Comparison of ENCODE assay signal across 8 cellular contexts in the genomic region with DNA sequence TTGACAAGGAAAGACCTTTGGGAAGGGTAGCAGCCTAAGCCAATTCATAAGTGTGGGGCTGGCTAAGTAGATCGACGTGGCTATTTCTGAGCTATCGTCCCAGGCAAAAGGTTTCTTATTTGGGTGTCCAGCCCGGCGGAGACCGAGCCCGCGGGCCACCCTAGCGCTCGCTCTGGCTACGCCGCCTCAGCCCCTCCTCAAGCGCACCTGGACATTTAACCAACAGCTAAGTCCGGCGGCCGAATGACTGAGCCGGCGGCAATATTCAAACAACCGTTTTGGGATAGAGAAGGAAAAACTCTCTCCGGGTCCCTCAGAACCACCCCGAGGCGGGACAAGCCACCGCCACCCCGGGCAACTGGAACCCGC. TPM values are rescaled to one million over a fixed set of nuclear protein-coding genes. Genes with fewer than 3 reads are reported as not detected.
DNase-seq lines count a peak whose midpoint lies in the region; ATAC-seq, FAIRE-seq and TF ChIP-seq lines count a peak whose summit lies in the region.

No MANE protein-coding gene starts in this region.

- dilution Hi-C loops in endothelial cell of umbilical vein (cut with MboI; ENCODE audit: extremely low pct_ligation_motif_present, low sequenced_read_pairs): no loop called here

- FAIRE-seq in endothelial cell of umbilical vein (lab: Jason Lieb, UNC): no peak

- H3K9me1 ChIP-seq in endothelial cell of umbilical vein (replicated peaks; ENCODE audit: control insufficient read depth, extremely low read depth, insufficient read depth, low read length): no peaks in the 10 kb centered on the region

- TF ChIP-seq POLR2A in endothelial cell of umbilical vein (IDR thresholded peaks at IDR 0.05; ENCODE audit: low read depth, low read length) (no peak), uterus (IDR thresholded peaks at IDR 0.05) (no peak)

- peak overlapping the region; percentile 37 to 83 (median 59) for H3K4me3 ChIP-seq in endothelial cell of umbilical vein (replicated peaks in 1 of 3; ENCODE audit: insufficient read depth in 1 of 3, low read depth in 1 of 3, low read length in 3 of 3)
- H3K4me3 ChIP-seq in uterus: peak overlapping the region; percentile 87 to 92

- ATAC-seq in GM18868 (IDR thresholded peaks at IDR 0.05; ENCODE audit: unreplicated experiment) (peak; percentile 16), HG03064 (IDR thresholded peaks at IDR 0.05; ENCODE audit: low read depth, unreplicated experiment) (peak; percentile 16)

- peak overlapping the region; percentile 82 for H3K9ac ChIP-seq in endothelial cell of umbilical vein (replicated peaks; ENCODE audit: extremely low read depth, insufficient read depth, low read length)

- DNase-seq in ACHN (peak; percentile 28), RKO (ENCODE audit: low spot score) (peak; percentile 41), endothelial cell of umbilical vein (ENCODE audit: low read depth, low spot score) (peak; percentile 58), mucosa of gallbladder (ENCODE audit: low spot score) (peak; percentile 23), uterus (peak in 1 of 2 donors; percentile 30)
- no peak for DNase-seq in activated CD4-positive, CD25-positive, alpha-beta regulatory T cell (lab: John Stamatoyannopoulos, UW)

- CTCF ChIA-PET in endothelial cell of umbilical vein (lab: Charles Lee): interaction anchor here (0.6 to 3.3 kb wide), 63 partner anchors 9 to 236 kb away, joined by 3 to 31 read pairs (median 5); a partner anchor contains a TSS

- H3K4me2 ChIP-seq in endothelial cell of umbilical vein (ENCODE audit: insufficient read depth, low read length): peak overlapping the region; percentile 95

- TF ChIP-seq CTCF in endothelial cell of umbilical vein (IDR thresholded peaks at IDR 0.05; ENCODE audit: extremely low read depth in 1 of 2, insufficient read depth in 1 of 2, low read depth in 1 of 2, low read length in 2 of 2): no peak
- TF ChIP-seq CTCF in uterus (IDR thresholded peaks at IDR 0.05): no peak

- H3K4me1 ChIP-seq in endothelial cell of umbilical vein (ENCODE audit: control insufficient read depth, extremely low read depth, insufficient read depth, low read length) (peaks cover 10% of the 10 kb centered on the region), uterus (no peaks in the 10 kb centered on the region)

- POLR2A ChIA-PET in endothelial cell of umbilical vein (lab: Charles Lee): interaction anchor here (0.6 to 1.6 kb wide), 5 partner anchors 14 to 268 kb away, joined by 3 to 6 read pairs (median 4); a partner anchor contains a TSS

- H3K27ac ChIP-seq in endothelial cell of umbilical vein (ENCODE audit: insufficient read depth, low read depth, low read length): peak overlapping the region; percentile 50
- H3K27ac ChIP-seq in uterus: peak overlapping the region; percentile 89 to 91

- H3K36me3 ChIP-seq in endothelial cell of umbilical vein (ENCODE audit: control insufficient read depth in 2 of 2, extremely low read depth in 1 of 2, insufficient read depth in 2 of 2, low read length in 2 of 2) (no peaks in the 10 kb centered on the region), uterus (no peaks in the 10 kb centered on the region)

- in situ Hi-C loops in ACHN (cut with HindIII; ENCODE audit: low pct_ligation_motif_present, low pct_unique_long_range_greater_than_20kb, low sequenced_read_pairs): no loop called here

- H4K20me1 ChIP-seq in endothelial cell of umbilical vein (replicated peaks; ENCODE audit: control insufficient read depth, extremely low read depth, insufficient read depth, low read length): no peaks in the 10 kb centered on the region

- intact Hi-C loops in endothelial cell of umbilical vein (cut with micrococcal nuclease): loop anchor here (2.0 to 5.0 kb wide), 2 partner anchors 66 to 878 kb away; a partner anchor contains a TSS
- intact Hi-C loops in uterus (cut with DNase I; ENCODE audit: low total_unique reads): no loop called here

- H3K9me3 ChIP-seq in endothelial cell of umbilical vein (replicated peaks; ENCODE audit: control insufficient read depth, insufficient read depth, low read length) (no peaks in the 10 kb centered on the region), uterus (no peaks in the 10 kb centered on the region)

- TSS peak; percentile 49 for BruUV-seq in endothelial cell of umbilical vein (replicated peaks; lab: Mats Ljungman, UMichigan)

- H3K79me2 ChIP-seq in endothelial cell of umbilical vein (ENCODE audit: control insufficient read depth, insufficient read depth, low read length): peaks cover 16% of the 10 kb centered on the region

- peak overlapping the region; percentile 63 for H2AFZ ChIP-seq in endothelial cell of umbilical vein (ENCODE audit: low read depth, low read length)

- H3K27me3 ChIP-seq in endothelial cell of umbilical vein (ENCODE audit: control insufficient read depth in 2 of 2, insufficient read depth in 2 of 2, low read length in 2 of 2) (no peaks in the 10 kb centered on the region), uterus (no peaks in the 10 kb centered on the region)

TF ChIP-seq in endothelial cell of umbilical vein, 7 proteins besides CTCF, POLR2A, EP300 and RAD21:
- TF ChIP-seq EZH2 (IDR thresholded peaks at IDR 0.05; ENCODE audit: borderline replicate concordance, low read depth, low read length, severe bottlenecking): no peak
- TF ChIP-seq, protein P1, sequence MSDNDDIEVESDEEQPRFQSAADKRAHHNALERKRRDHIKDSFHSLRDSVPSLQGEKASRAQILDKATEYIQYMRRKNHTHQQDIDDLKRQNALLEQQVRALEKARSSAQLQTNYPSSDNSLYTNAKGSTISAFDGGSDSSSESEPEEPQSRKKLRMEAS (IDR thresholded peaks at IDR 0.05; ENCODE audit: insufficient read depth, insufficient read length): no peak
- TF ChIP-seq POLR2AphosphoS5 (IDR thresholded peaks at IDR 0.05; ENCODE audit: insufficient read depth, low read depth, low read length): no peak
- TF ChIP-seq FOS (IDR thresholded peaks at IDR 0.05; ENCODE audit: borderline replicate concordance, insufficient read depth, low read length): no peak
- TF ChIP-seq JUN (IDR thresholded peaks at IDR 0.05; ENCODE audit: borderline replicate concordance, insufficient read depth, insufficient read length, low read depth): no peak
- TF ChIP-seq MYC (IDR thresholded peaks at IDR 0.05; ENCODE audit: low read depth, low read length): no peak
- no peak for TF ChIP-seq GATA2 (IDR thresholded peaks at IDR 0.05; ENCODE audit: insufficient read depth, insufficient read length, low read depth, low read length)

RNA-seq across cellular contexts. Expression of a gene that starts 0.5 kb away (rescaled TPM):
- total RNA-seq in endothelial cell of umbilical vein: 31.8 and 32.4 TPM in 2 replicates
- 7.1 and 9.4 TPM in 2 replicates for polyA plus RNA-seq in endothelial cell of umbilical vein
- polyA plus RNA-seq in endothelial cell of umbilical vein (2011; cell fraction: cytosol; rRNA removed): 9.6 and 10.5 TPM in 2 replicates
- polyA plus RNA-seq in endothelial cell of umbilical vein (2011; cell fraction: nucleus; rRNA removed): 6.1 and 8.2 TPM in 2 replicates
- 45.7 and 50.3 TPM in 2 replicates for polyA plus RNA-seq in endothelial cell of umbilical vein (2012)
- 12.9 and 15.3 TPM in 2 replicates for polyA minus RNA-seq in endothelial cell of umbilical vein
- 5.2 TPM for polyA minus RNA-seq in endothelial cell of umbilical vein (2011; cell fraction: cytosol; rRNA and poly(A)+ RNA removed)
- polyA minus RNA-seq in endothelial cell of umbilical vein (2011; cell fraction: nucleus; rRNA and poly(A)+ RNA removed): 7.5 and 12.5 TPM in 2 replicates
- 45.1 TPM for total RNA-seq in mucosa of gallbladder
- total RNA-seq in uterus: 10 to 100 TPM; 19.7 to 49.7 (median 25.2) TPM

RNA-seq across cellular contexts. Expression of a gene that starts 27.9 kb away (rescaled TPM):
- total RNA-seq in endothelial cell of umbilical vein (1.5 and 7.6 TPM in 2 replicates), mucosa of gallbladder (19.7 TPM), uterus (100 to 1,000 TPM in 1 of 4 donors, 10 to 100 TPM in 3; 12.8 to 154 (median 44.0) TPM)
- polyA plus RNA-seq in endothelial cell of umbilical vein: 4.6 and 5.3 TPM in 2 replicates
- polyA plus RNA-seq in endothelial cell of umbilical vein (2011; cell fraction: cytosol; rRNA removed): 1.9 and 3.3 TPM in 2 replicates
- 3.0 and 3.1 TPM in 2 replicates for polyA plus RNA-seq in endothelial cell of umbilical vein (2011; cell fraction: nucleus; rRNA removed)
- polyA plus RNA-seq in endothelial cell of umbilical vein (2012): 10.6 and 25.1 TPM in 2 replicates
- polyA minus RNA-seq in endothelial cell of umbilical vein: 5.2 and 12.6 TPM in 2 replicates
- polyA minus RNA-seq in endothelial cell of umbilical vein (2011; cell fraction: cytosol; rRNA and poly(A)+ RNA removed): not detected
- 1.0 and 2.4 TPM in 2 replicates for polyA minus RNA-seq in endothelial cell of umbilical vein (2011; cell fraction: nucleus; rRNA and poly(A)+ RNA removed)

Comparison
In these comparisons a context has a peak if more than half of its experiments do, and no peak if none do; other contexts are left out.
1. DNase-seq: peak in ACHN (single experiment), RKO (single experiment), endothelial cell of umbilical vein (single experiment) and mucosa of gallbladder (single experiment); none in activated CD4-positive, CD25-positive, alpha-beta regulatory T cell (0 of 4).